ENCODE assay signal across 1 cellular context in the genomic region with DNA sequence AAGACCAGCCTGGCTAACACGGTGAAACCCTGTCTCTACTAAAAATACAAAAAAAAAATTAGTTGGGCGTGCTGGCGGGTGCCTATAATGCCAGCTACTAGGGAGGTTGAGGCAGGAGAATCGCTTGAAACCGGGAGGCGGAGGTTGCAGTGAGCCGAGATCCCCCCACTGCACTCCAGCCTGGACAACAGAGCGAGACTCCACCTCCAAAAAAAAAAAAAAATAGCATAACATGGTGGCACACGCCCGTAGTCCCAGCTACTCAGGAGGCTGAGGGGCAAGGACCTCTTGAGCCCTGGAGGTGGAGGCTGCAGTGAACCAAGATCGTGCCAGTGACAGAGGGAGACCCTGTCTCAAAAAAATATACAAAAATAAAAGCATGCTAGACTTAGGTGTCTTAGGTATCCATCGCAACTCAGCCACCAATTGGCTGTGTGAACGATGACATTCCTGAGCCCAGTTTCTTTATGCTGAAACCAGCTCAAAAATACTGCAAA.
TF ChIP-seq lines count a peak whose summit lies in the region.

No MANE protein-coding gene starts in this region.

TF ChIP-seq in K562, 482 proteins besides CTCF, POLR2A, EP300 and RAD21 (continued from another document):
- TF ChIP-seq, protein P1, sequence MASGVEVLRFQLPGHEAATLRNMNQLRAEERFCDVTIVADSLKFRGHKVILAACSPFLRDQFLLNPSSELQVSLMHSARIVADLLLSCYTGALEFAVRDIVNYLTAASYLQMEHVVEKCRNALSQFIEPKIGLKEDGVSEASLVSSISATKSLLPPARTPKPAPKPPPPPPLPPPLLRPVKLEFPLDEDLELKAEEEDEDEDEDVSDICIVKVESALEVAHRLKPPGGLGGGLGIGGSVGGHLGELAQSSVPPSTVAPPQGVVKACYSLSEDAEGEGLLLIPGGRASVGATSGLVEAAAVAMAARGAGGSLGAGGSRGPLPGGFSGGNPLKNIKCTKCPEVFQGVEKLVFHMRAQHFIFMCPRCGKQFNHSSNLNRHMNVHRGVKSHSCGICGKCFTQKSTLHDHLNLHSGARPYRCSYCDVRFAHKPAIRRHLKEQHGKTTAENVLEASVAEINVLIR (CRISPR knock-in tag; IDR thresholded peaks at IDR 0.05): no peak
- no peak for TF ChIP-seq NR3C1 (CRISPR knock-in tag; IDR thresholded peaks at IDR 0.05)
- TF ChIP-seq, protein P2, sequence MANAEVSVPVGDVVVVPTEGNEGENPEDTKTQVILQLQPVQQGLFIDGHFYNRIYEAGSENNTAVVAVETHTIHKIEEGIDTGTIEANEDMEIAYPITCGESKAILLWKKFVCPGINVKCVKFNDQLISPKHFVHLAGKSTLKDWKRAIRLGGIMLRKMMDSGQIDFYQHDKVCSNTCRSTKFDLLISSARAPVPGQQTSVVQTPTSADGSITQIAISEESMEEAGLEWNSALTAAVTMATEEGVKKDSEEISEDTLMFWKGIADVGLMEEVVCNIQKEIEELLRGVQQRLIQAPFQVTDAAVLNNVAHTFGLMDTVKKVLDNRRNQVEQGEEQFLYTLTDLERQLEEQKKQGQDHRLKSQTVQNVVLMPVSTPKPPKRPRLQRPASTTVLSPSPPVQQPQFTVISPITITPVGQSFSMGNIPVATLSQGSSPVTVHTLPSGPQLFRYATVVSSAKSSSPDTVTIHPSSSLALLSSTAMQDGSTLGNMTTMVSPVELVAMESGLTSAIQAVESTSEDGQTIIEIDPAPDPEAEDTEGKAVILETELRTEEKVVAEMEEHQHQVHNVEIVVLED (CRISPR knock-in tag; IDR thresholded peaks at IDR 0.05): no peak
- TF ChIP-seq, protein P3, sequence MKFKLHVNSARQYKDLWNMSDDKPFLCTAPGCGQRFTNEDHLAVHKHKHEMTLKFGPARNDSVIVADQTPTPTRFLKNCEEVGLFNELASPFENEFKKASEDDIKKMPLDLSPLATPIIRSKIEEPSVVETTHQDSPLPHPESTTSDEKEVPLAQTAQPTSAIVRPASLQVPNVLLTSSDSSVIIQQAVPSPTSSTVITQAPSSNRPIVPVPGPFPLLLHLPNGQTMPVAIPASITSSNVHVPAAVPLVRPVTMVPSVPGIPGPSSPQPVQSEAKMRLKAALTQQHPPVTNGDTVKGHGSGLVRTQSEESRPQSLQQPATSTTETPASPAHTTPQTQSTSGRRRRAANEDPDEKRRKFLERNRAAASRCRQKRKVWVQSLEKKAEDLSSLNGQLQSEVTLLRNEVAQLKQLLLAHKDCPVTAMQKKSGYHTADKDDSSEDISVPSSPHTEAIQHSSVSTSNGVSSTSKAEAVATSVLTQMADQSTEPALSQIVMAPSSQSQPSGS (CRISPR knock-in tag; IDR thresholded peaks at IDR 0.05): no peak
- TF ChIP-seq TCFL5 (CRISPR knock-in tag; conservative IDR thresholded peaks at IDR 0.05): no peak
- TF ChIP-seq, protein P4, sequence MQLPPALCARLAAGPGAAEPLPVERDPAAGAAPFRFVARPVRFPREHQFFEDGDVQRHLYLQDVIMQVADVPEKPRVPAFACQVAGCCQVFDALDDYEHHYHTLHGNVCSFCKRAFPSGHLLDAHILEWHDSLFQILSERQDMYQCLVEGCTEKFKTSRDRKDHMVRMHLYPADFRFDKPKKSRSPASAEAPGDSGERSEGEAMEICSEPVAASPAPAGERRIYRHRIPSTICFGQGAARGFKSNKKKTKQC (CRISPR knock-in tag; IDR thresholded peaks at IDR 0.05): no peak
- TF ChIP-seq JUNB (CRISPR knock-in tag; conservative IDR thresholded peaks at IDR 0.05): no peak
- TF ChIP-seq ZNF174 (CRISPR knock-in tag; IDR thresholded peaks at IDR 0.05): no peak
- TF ChIP-seq, protein P5, sequence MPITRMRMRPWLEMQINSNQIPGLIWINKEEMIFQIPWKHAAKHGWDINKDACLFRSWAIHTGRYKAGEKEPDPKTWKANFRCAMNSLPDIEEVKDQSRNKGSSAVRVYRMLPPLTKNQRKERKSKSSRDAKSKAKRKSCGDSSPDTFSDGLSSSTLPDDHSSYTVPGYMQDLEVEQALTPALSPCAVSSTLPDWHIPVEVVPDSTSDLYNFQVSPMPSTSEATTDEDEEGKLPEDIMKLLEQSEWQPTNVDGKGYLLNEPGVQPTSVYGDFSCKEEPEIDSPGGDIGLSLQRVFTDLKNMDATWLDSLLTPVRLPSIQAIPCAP (CRISPR knock-in tag; IDR thresholded peaks at IDR 0.05; ENCODE audit: borderline replicate concordance): no peak
- no peak for TF ChIP-seq HMG20A (CRISPR knock-in tag; conservative IDR thresholded peaks at IDR 0.05)
- no peak for TF ChIP-seq HDAC3 (IDR thresholded peaks at IDR 0.05; ENCODE audit: borderline replicate concordance, partially characterized antibody)
- TF ChIP-seq SP1 (CRISPR knock-in tag; IDR thresholded peaks at IDR 0.05): no peak
- no peak for TF ChIP-seq FOXP1 (CRISPR knock-in tag; IDR thresholded peaks at IDR 0.05)
- TF ChIP-seq, protein P6, sequence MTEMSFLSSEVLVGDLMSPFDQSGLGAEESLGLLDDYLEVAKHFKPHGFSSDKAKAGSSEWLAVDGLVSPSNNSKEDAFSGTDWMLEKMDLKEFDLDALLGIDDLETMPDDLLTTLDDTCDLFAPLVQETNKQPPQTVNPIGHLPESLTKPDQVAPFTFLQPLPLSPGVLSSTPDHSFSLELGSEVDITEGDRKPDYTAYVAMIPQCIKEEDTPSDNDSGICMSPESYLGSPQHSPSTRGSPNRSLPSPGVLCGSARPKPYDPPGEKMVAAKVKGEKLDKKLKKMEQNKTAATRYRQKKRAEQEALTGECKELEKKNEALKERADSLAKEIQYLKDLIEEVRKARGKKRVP (CRISPR knock-in tag; IDR thresholded peaks at IDR 0.05): no peak
